1 cellular context compared by ENCODE assay signal in genomic region chr1:46477153-46477929, GRCh38.
TF ChIP-seq lines count a peak whose summit lies in the region.

No MANE protein-coding gene starts in this region.

TF ChIP-seq in K562, 482 proteins besides CTCF, POLR2A, EP300 and RAD21 (continued from another document and continues in another):
- TF ChIP-seq ZBTB40 (IDR thresholded peaks at IDR 0.05) = no peak
- TF ChIP-seq ZBTB40 (CRISPR knock-in tag; IDR thresholded peaks at IDR 0.05) = no peak
- no peak for TF ChIP-seq TFE3 (CRISPR knock-in tag; IDR thresholded peaks at IDR 0.05)
- no peak for TF ChIP-seq ZNF561 (CRISPR knock-in tag; conservative IDR thresholded peaks at IDR 0.05)
- no peak for TF ChIP-seq MYNN (IDR thresholded peaks at IDR 0.05)
- no peak for TF ChIP-seq MYNN (CRISPR knock-in tag; IDR thresholded peaks at IDR 0.05)
- TF ChIP-seq ELK1 (CRISPR knock-in tag; IDR thresholded peaks at IDR 0.05) = no peak
- TF ChIP-seq CHCHD3 (CRISPR knock-in tag; IDR thresholded peaks at IDR 0.05) = no peak
- TF ChIP-seq DDX20 (tag; IDR thresholded peaks at IDR 0.05; ENCODE audit: low read depth) = no peak
- TF ChIP-seq SMAD1 (IDR thresholded peaks at IDR 0.05; ENCODE audit: low read depth, low read length, partially characterized antibody) = no peak
- no peak for TF ChIP-seq HLTF (IDR thresholded peaks at IDR 0.05)
- TF ChIP-seq ZC3H8 (IDR thresholded peaks at IDR 0.05) = no peak
- no peak for TF ChIP-seq U2AF2 (optimal IDR thresholded peaks at IDR 0.05; ENCODE audit: low read depth, low read length)
- TF ChIP-seq ZBTB11 (CRISPR knock-in tag; IDR thresholded peaks at IDR 0.05) = no peak
- TF ChIP-seq ZNF431 (CRISPR knock-in tag; IDR thresholded peaks at IDR 0.05) = no peak
- TF ChIP-seq ZNF583 (CRISPR knock-in tag; IDR thresholded peaks at IDR 0.05) = no peak
- peak; percentile 38; the same call in 1 of the 2 replicates for TF ChIP-seq ESRRA (IDR thresholded peaks at IDR 0.05; ENCODE audit: borderline replicate concordance, low read depth)
- TF ChIP-seq SAFB2 (IDR thresholded peaks at IDR 0.05; ENCODE audit: borderline replicate concordance, low read depth, low read length, severe bottlenecking) = no peak
- TF ChIP-seq GMEB1 (CRISPR knock-in tag; IDR thresholded peaks at IDR 0.05) = no peak
- no peak for TF ChIP-seq PBX2 (CRISPR knock-in tag; IDR thresholded peaks at IDR 0.05; ENCODE audit: low read depth)
- peak; percentile 36; the same call in 1 of the 2 replicates for TF ChIP-seq PBX2 (tag; conservative IDR thresholded peaks at IDR 0.05; ENCODE audit: low read depth)
- no peak for TF ChIP-seq DNMT1 (IDR thresholded peaks at IDR 0.05)
- TF ChIP-seq ZNF277 (CRISPR knock-in tag; IDR thresholded peaks at IDR 0.05; ENCODE audit: borderline replicate concordance) = no peak
- no peak for TF ChIP-seq ZNF668 (CRISPR knock-in tag; IDR thresholded peaks at IDR 0.05)
- TF ChIP-seq ZNF408 (CRISPR knock-in tag; IDR thresholded peaks at IDR 0.05; ENCODE audit: low read depth) = no peak
- TF ChIP-seq PKNOX1 (IDR thresholded peaks at IDR 0.05) = no peak
